In genomic region chr5:160507181-160507811, GRCh38 we compare ENCODE assay signal across 8 cellular contexts.
DNase-seq lines count a peak whose midpoint lies in the region; ATAC-seq and TF ChIP-seq lines count a peak whose summit lies in the region.

No MANE protein-coding gene starts in this region.

- H3K27me3 ChIP-seq in DOHH2 (ENCODE audit: control insufficient read depth, low read length): peaks cover 7% of the 10 kb centered on the region; the same call in 1 of the 2 replicates

- DNase-seq in memory B cell (ENCODE audit: low spot score in 2 of 2): no peak
- no peak for DNase-seq in NCI-H1436 treated with DMSO at 0.1 percent for 48 hours (lab: John Stamatoyannopoulos, UW)
- no peak for DNase-seq in GM13976 (ENCODE audit: low spot score)
- no peak for DNase-seq in NCI-H2171 (lab: John Stamatoyannopoulos, UW)
- no peak for DNase-seq in chondrocyte (ENCODE audit: low spot score)

- peak overlapping the region; percentile 91 for H3K27ac Mint-ChIP-seq in activated T-helper 17 cell treated with anti-CD3 and anti-CD28 coated beads, Interleukin-2, amount 50 U/mL, for 72 hours
- H3K27ac Mint-ChIP-seq in memory B cell (peak overlapping the region; percentile 77), chondrocyte (ENCODE audit: unreplicated experiment) (no peak overlapping the region)

- H3K4me3 ChIP-seq in DOHH2 (ENCODE audit: low read length): no peak overlapping the region

- no peaks in the 10 kb centered on the region for H3K9me3 Mint-ChIP-seq in activated T-helper 17 cell treated with anti-CD3 and anti-CD28 coated beads, Interleukin-2, amount 50 U/mL, for 72 hours
- peaks cover 2% of the 10 kb centered on the region for H3K9me3 Mint-ChIP-seq in memory B cell
- no peaks in the 10 kb centered on the region for H3K9me3 Mint-ChIP-seq in chondrocyte (ENCODE audit: low read depth)

- peak overlapping the region; percentile 78 for H3K4me3 Mint-ChIP-seq in activated T-helper 17 cell treated with anti-CD3 and anti-CD28 coated beads, Interleukin-2, amount 50 U/mL, for 72 hours
- H3K4me3 Mint-ChIP-seq in memory B cell (no peak overlapping the region), chondrocyte (ENCODE audit: unreplicated experiment) (no peak overlapping the region)

- H3K4me2 ChIP-seq in DOHH2 (ENCODE audit: low read length): 0 out of 2 replicates have a peak overlapping the region, but pooled peaks have one; percentile 46

- 0 out of 2 replicates have a peak, but pooled peaks cover 3% of the 10 kb centered on the region for H3F3A ChIP-seq in DOHH2 (ENCODE audit: control insufficient read depth, insufficient read depth)

- H3K9me2 ChIP-seq in DOHH2 (replicated peaks; ENCODE audit: control insufficient read depth, low read length): no peaks in the 10 kb centered on the region

- no peak overlapping the region for H3K27ac ChIP-seq in DOHH2 (ENCODE audit: low read depth, low read length)

- H3K36me3 ChIP-seq in DOHH2 (ENCODE audit: control insufficient read depth, low read length): no peaks in the 10 kb centered on the region

- no peaks in the 10 kb centered on the region for H4K20me1 ChIP-seq in DOHH2 (ENCODE audit: control insufficient read depth, insufficient read depth, low read depth, low read length)

- H3K36me3 Mint-ChIP-seq in activated T-helper 17 cell treated with anti-CD3 and anti-CD28 coated beads, Interleukin-2, amount 50 U/mL, for 72 hours (ENCODE audit: low read depth): peaks cover 4% of the 10 kb centered on the region
- H3K36me3 Mint-ChIP-seq in memory B cell (no peaks in the 10 kb centered on the region), chondrocyte (ENCODE audit: low read depth) (no peaks in the 10 kb centered on the region)

- peaks cover 20% of the 10 kb centered on the region for H3K4me1 Mint-ChIP-seq in activated T-helper 17 cell treated with anti-CD3 and anti-CD28 coated beads, Interleukin-2, amount 50 U/mL, for 72 hours
- H3K4me1 Mint-ChIP-seq in memory B cell: peaks cover 29% of the 10 kb centered on the region
- H3K4me1 Mint-ChIP-seq in chondrocyte (ENCODE audit: low read depth): peaks cover 9% of the 10 kb centered on the region

- TF ChIP-seq CTCF in DOHH2 (IDR thresholded peaks at IDR 0.05; ENCODE audit: low read depth, low read length, poor library complexity, severe bottlenecking) (no peak), GM13976 (IDR thresholded peaks at IDR 0.05; ENCODE audit: borderline replicate concordance, control extremely low read depth, extremely low read depth, insufficient read depth, missing control alignments) (no peak), chondrocyte (IDR thresholded peaks at IDR 0.05) (no peak)

- H3K4me1 ChIP-seq in DOHH2 (ENCODE audit: control insufficient read depth, low read length): peaks cover 31% of the 10 kb centered on the region

- peaks cover 2% of the 10 kb centered on the region for H3K27me3 Mint-ChIP-seq in activated T-helper 17 cell treated with anti-CD3 and anti-CD28 coated beads, Interleukin-2, amount 50 U/mL, for 72 hours
- H3K27me3 Mint-ChIP-seq in memory B cell (peaks cover 9% of the 10 kb centered on the region), chondrocyte (ENCODE audit: low read depth) (peaks cover 41% of the 10 kb centered on the region)

- no peaks in the 10 kb centered on the region for H3K9me3 ChIP-seq in DOHH2 (ENCODE audit: control insufficient read depth, insufficient read depth, low read length)

- H3K79me2 ChIP-seq in DOHH2 (ENCODE audit: control insufficient read depth, low read length): no peaks in the 10 kb centered on the region

- ATAC-seq in HG03342 (IDR thresholded peaks at IDR 0.05; ENCODE audit: unreplicated experiment) (peak; percentile 35), memory B cell (ENCODE audit: low read depth) (peak; percentile 40)
- peak; percentile 90 for ATAC-seq in activated T-helper 17 cell treated with anti-CD3 and anti-CD28 coated beads, Interleukin-2, amount 50 U/mL, for 72 hours (replicated peaks)

- in situ Hi-C loops in GM13976 (cut with MboI; ENCODE audit: low sequenced_read_pairs, unreplicated experiment): loop anchor here (25.0 kb wide), 1 partner anchor 1055 kb away; no protein-coding TSS in a partner anchor

Comparison
In these comparisons a context has a peak if more than half of its experiments do, and no peak if none do; other contexts are left out.
1. ATAC-seq: peak in every context shown above with its lines; median percentile 90 in activated T-helper 17 cell treated with anti-CD3 and anti-CD28 coated beads, Interleukin-2, amount 50 U/mL, for 72 hours; 40 in memory B cell; 35 in HG03342.